7 cellular contexts compared by ENCODE assay signal in the genomic region with DNA sequence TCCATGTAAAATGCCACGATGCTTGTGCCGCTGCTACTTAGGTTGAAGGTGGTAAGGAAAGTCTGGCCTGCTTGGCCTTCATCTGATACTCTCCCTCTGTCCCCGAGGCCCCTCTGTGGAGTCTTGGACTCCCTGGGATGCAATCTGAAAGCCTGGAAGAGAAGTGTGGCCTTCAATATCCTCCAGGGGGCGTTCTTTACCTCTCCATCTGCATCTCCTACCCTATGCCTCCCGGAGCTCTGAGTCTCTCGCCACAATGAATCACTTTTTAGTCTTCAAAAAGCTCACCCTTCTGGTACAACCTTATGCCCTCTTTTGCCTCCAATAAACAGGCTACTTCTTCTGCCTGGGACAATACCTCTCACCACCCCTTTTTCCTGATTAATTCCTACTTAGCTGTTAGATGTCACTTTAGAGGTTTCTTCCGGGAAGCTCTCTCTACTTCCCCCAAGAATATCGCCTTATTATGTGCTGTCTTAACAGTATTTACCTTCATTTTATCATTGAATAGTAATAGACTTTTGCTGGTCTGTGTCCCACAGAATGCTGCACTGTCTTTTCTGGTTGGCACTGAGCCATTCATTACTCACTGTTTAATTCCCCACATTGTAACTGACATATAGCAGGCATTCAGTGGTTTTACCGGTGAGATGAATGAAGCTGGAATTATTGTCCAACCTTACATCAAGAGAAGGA. TPM values are rescaled to one million over a fixed set of nuclear protein-coding genes. Genes with fewer than 3 reads are reported as not detected.
DNase-seq lines count a peak whose midpoint lies in the region; ATAC-seq and TF ChIP-seq lines count a peak whose summit lies in the region.

No MANE protein-coding gene starts in this region.

- peaks cover 5% of the 10 kb centered on the region for H3K4me1 Mint-ChIP-seq in activated CD8-positive, alpha-beta T cell treated with anti-CD3 and anti-CD28 coated beads, Interleukin-2, amount 10 ng/mL, durations not matched to agents 7 days and 5 days (ENCODE audit: low read depth)

- H3K36me3 Mint-ChIP-seq in activated CD8-positive, alpha-beta T cell treated with anti-CD3 and anti-CD28 coated beads, Interleukin-2, amount 10 ng/mL, durations not matched to agents 7 days and 5 days (ENCODE audit: low read depth): no peaks in the 10 kb centered on the region

- intact Hi-C loops in thyroid gland (cut with DNase I): loop anchor here (10.0 kb wide), 2 partner anchors 225 to 655 kb away; no protein-coding TSS in a partner anchor

- TF ChIP-seq POLR2A in thyroid gland (IDR thresholded peaks at IDR 0.05): no peak

- POLR2A ChIA-PET in activated CD8-positive, alpha-beta T cell treated with anti-CD3 and anti-CD28 coated beads, Interleukin-2, amount 10 ng/mL, durations not matched to agents 7 days and 5 days (lab: Charles Lee): no interaction called here

- WGBS in thyroid gland, 2 donors: 24 to 31% methylated on average over 9 of the region's 9 CpGs

- peak; percentile 84 for TF ChIP-seq CTCF in GM12864 (IDR thresholded peaks at IDR 0.05; ENCODE audit: low read depth, low read length, missing control alignments)
- TF ChIP-seq CTCF in thyroid gland (IDR thresholded peaks at IDR 0.05): peak in 5 of 6 experiments; percentile 49 to 68 (median 59)

- CTCF ChIA-PET in activated CD8-positive, alpha-beta T cell treated with anti-CD3 and anti-CD28 coated beads, Interleukin-2, amount 10 ng/mL, durations not matched to agents 7 days and 5 days (lab: Charles Lee): interaction anchor here (0.6 to 3.6 kb wide), 41 partner anchors 8 to 907 kb away, joined by 3 to 15 read pairs (median 4); a partner anchor contains a TSS

- peak overlapping the region; percentile 19 for H3K4me3 Mint-ChIP-seq in activated CD8-positive, alpha-beta T cell treated with anti-CD3 and anti-CD28 coated beads, Interleukin-2, amount 10 ng/mL, durations not matched to agents 7 days and 5 days

- H3K27ac ChIP-seq in thyroid gland: no peak overlapping the region

- H3K27me3 Mint-ChIP-seq in activated CD8-positive, alpha-beta T cell treated with anti-CD3 and anti-CD28 coated beads, Interleukin-2, amount 10 ng/mL, durations not matched to agents 7 days and 5 days (ENCODE audit: low read depth): peaks cover 28% of the 10 kb centered on the region

- H3K4me3 ChIP-seq in GM12864 (ENCODE audit: low read depth, low read length): no peak overlapping the region
- no peak overlapping the region for H3K4me3 ChIP-seq in thyroid gland (replicated peaks in 1 of 3)

- H3K27ac Mint-ChIP-seq in activated CD8-positive, alpha-beta T cell treated with anti-CD3 and anti-CD28 coated beads, Interleukin-2, amount 10 ng/mL, durations not matched to agents 7 days and 5 days: no peak overlapping the region

- no peaks in the 10 kb centered on the region for H3K4me1 ChIP-seq in thyroid gland

- DNase-seq in GM12864 (ENCODE audit: low read depth) (no peak), NCI-H748 (lab: John Stamatoyannopoulos, UW; ENCODE audit: unreplicated experiment) (peak; percentile 77), epidermal melanocyte (ENCODE audit: insufficient read length, low spot score) (peak; percentile 78), mucosa of gallbladder (ENCODE audit: low spot score) (peak; percentile 48), thyroid gland (peak; percentile 44 to 50)
- DNase-seq in activated CD8-positive, alpha-beta T cell treated with anti-CD3 and anti-CD28 coated beads, Interleukin-2, amount 10 ng/mL, durations not matched to agents 7 days and 5 days: peak; percentile 60

- H3K9me3 Mint-ChIP-seq in activated CD8-positive, alpha-beta T cell treated with anti-CD3 and anti-CD28 coated beads, Interleukin-2, amount 10 ng/mL, durations not matched to agents 7 days and 5 days (ENCODE audit: insufficient read depth): no peaks in the 10 kb centered on the region

- no peaks in the 10 kb centered on the region for H3K9me3 ChIP-seq in thyroid gland

- no peaks in the 10 kb centered on the region for H3K36me3 ChIP-seq in thyroid gland

- ATAC-seq in HG03139 (IDR thresholded peaks at IDR 0.05; ENCODE audit: unreplicated experiment): peak; percentile 86
- ATAC-seq in activated CD8-positive, alpha-beta T cell treated with anti-CD3 and anti-CD28 coated beads, Interleukin-2, amount 10 ng/mL, durations not matched to agents 7 days and 5 days: peak; percentile 92

- H3K27me3 ChIP-seq in thyroid gland: no peaks in the 10 kb centered on the region

RNA-seq across cellular contexts. Expression of a gene that starts 13.9 kb away (rescaled TPM):
- 10 to 100 TPM; 31.6 to 36.0 TPM for total RNA-seq in activated CD8-positive, alpha-beta T cell treated with anti-CD3 and anti-CD28 coated beads, Interleukin-2, amount 10 ng/mL, durations not matched to agents 7 days and 5 days
- total RNA-seq in mucosa of gallbladder (29.7 TPM), thyroid gland (10 to 100 TPM; 44.4 to 58.7 (median 48.7) TPM)

RNA-seq across cellular contexts. Expression of a gene that starts 21.0 kb away (rescaled TPM):
- total RNA-seq in activated CD8-positive, alpha-beta T cell treated with anti-CD3 and anti-CD28 coated beads, Interleukin-2, amount 10 ng/mL, durations not matched to agents 7 days and 5 days: 10 to 100 TPM; 34.9 to 36.8 TPM
- 18.2 TPM for total RNA-seq in mucosa of gallbladder
- 10 to 100 TPM in 3 of 4 donors, 1 to 10 TPM in 1; 7.9 to 14.4 (median 11.1) TPM for total RNA-seq in thyroid gland
